8 cellular contexts compared by ENCODE assay signal in the genomic region with DNA sequence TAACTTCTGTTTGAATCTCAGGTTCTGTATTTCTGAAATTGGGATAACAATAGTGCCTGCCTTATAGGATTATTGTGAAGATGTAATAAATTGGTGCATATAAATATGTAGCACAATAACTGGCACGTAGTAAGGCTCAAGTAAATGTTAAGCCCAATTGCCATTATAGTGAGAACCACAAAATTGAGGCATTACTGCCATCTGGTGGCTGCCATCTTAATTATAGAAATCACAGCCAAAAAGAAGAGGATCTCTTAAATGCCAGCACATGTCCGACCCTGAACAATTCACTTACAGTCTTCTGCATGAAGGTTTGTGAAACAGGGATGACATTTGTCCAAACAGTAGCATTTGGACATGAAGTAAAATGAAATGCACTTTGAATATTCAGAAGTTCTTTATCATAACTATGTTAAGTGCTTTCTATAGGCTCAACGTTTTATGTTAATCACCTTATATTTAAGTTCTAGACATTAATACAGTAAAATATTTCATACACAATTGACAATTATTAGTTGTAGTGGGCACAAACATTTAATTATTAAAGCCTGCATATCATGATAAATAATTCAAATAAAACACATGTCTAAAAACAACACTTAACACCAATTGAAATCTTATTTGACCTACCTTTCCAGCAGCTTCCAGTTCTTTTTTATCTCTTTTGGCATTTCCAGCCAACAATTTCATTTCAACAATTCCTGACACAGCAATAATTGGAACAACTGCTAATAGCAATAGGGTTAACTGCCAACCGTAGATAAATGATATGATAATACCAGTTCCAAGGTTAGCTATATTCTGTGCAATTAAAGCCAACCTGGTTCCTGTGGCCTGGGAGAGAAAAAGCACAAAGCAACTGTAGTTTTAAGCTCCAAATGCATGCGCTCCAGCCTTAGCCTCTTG. TPM values are rescaled to one million over a fixed set of nuclear protein-coding genes. Genes with fewer than 3 reads are reported as not detected.
DNase-seq lines count a peak whose midpoint lies in the region; ATAC-seq, FAIRE-seq and TF ChIP-seq lines count a peak whose summit lies in the region.

No MANE protein-coding gene starts in this region.

- peak; percentile 75 for ATAC-seq in GM21576 (IDR thresholded peaks at IDR 0.05; ENCODE audit: unreplicated experiment)
- ATAC-seq in RWPE2 (ENCODE audit: low read depth), result peak; percentile 68
- ATAC-seq in aorta (ENCODE audit: low FRiP score), result peak; percentile 77

- H3K4me3 ChIP-seq in LNCaP clone FGC (ENCODE audit: low read depth, low read length) (no peak overlapping the region), RWPE2 (ENCODE audit: severe bottlenecking) (no peak overlapping the region), aorta (ENCODE audit: low read length in 2 of 2) (no peak overlapping the region)

- DNase-seq in DMS153 (lab: John Stamatoyannopoulos, UW), result peak; percentile 31
- peak; percentile 60 for DNase-seq in LNCaP clone FGC (ENCODE audit: low read depth)
- DNase-seq in RWPE2 (ENCODE audit: low spot score), result no peak
- peak; percentile 13 for DNase-seq in activated T-helper 9 cell treated with anti-CD3 and anti-CD28 coated beads, Interleukin-2, amount 50 U/mL, for 16 hours (ENCODE audit: low read depth)
- peak; percentile 13 to 25 for DNase-seq in frontal cortex (ENCODE audit: low spot score in 2 of 2)
- DNase-seq in pons (ENCODE audit: low spot score), result peak; percentile 85
- DNase-seq in aorta, result peak in 1 of 2 donors; percentile 56

- intact Hi-C loops in aorta (cut with DNase I), result loop anchor here (1.0 to 10.0 kb wide), 2 partner anchors 105 to 262 kb away; a partner anchor contains a TSS

- H3K4me1 ChIP-seq in RWPE2 (ENCODE audit: insufficient read depth, poor library complexity, severe bottlenecking) (peaks cover 8% of the 10 kb centered on the region), aorta (ENCODE audit: control insufficient read depth in 1 of 2, insufficient read depth in 2 of 2, low read length in 2 of 2) (peaks cover 0 to 2% of the 10 kb centered on the region in 2 donors)

- H3K9me3 ChIP-seq in RWPE2 (ENCODE audit: severe bottlenecking) (no peaks in the 10 kb centered on the region), aorta (ENCODE audit: control insufficient read depth, low read length) (no peaks in the 10 kb centered on the region)

- H3K27me3 ChIP-seq in RWPE2 (ENCODE audit: insufficient read depth, poor library complexity, severe bottlenecking), result peaks cover 8% of the 10 kb centered on the region
- H3K27me3 ChIP-seq in aorta (ENCODE audit: control insufficient read depth in 1 of 2, insufficient read depth in 2 of 2, low read length in 1 of 2), result no peaks in the 10 kb centered on the region

- FAIRE-seq in frontal cortex (lab: Jason Lieb, UNC), result peak; percentile 62

- TF ChIP-seq CTCF in LNCaP clone FGC (IDR thresholded peaks at IDR 0.05; ENCODE audit: control insufficient read depth, extremely low read depth, insufficient read depth) (peak; percentile 74), RWPE2 (IDR thresholded peaks at IDR 0.05; ENCODE audit: poor library complexity, severe bottlenecking) (peak; percentile 76)

- H3K36me3 ChIP-seq in RWPE2 (ENCODE audit: low read depth) (no peaks in the 10 kb centered on the region), aorta (ENCODE audit: control insufficient read depth in 1 of 2, insufficient read depth in 2 of 2, low read length in 1 of 2) (no peaks in the 10 kb centered on the region)

- H3K27ac ChIP-seq in RWPE2 (ENCODE audit: poor library complexity, severe bottlenecking) (no peak overlapping the region), aorta (ENCODE audit: low read depth in 1 of 2, low read length in 2 of 2) (no peak overlapping the region)

- WGBS in aorta, 2 donors, result 46 to 47% methylated on average over 5 of the region's 5 CpGs

RNA-seq across cellular contexts. Expression of a gene that starts 58.5 kb away (rescaled TPM):
- total RNA-seq in frontal cortex, result 1.2 TPM
- 1 to 10 TPM; 3.1 to 7.4 TPM for total RNA-seq in aorta
- under 1 TPM; 0.43 to 0.63 TPM for polyA plus RNA-seq in aorta
